In genomic region chr17:29037739-29038465, GRCh38 we compare ENCODE assay signal across 26 cellular contexts. TPM values are rescaled to one million over a fixed set of nuclear protein-coding genes. Genes with fewer than 3 reads are reported as not detected.
A peak's percentile ranks its signal among the peaks of the same experiment; 100 is the strongest.
DNase-seq lines count a peak whose midpoint lies in the region; ATAC-seq, FAIRE-seq and TF ChIP-seq lines count a peak whose summit lies in the region.
"Had no signal": no experiment of that assay in that cellular context is flagged by ENCODE, and none has a peak within 500 bp of the region (broad histone marks: within the 10 kb centered on the region; RNA-seq: fewer than 3 reads in every experiment).

No MANE protein-coding gene starts in this region.

- intact Hi-C loops in posterior cingulate gyrus (cut with DNase I), result no loop called here

- H4K91ac ChIP-seq in H9 (ENCODE audit: insufficient read length, low read depth, low read length), result no peak overlapping the region
- H4K91ac ChIP-seq in H1 (replicated peaks; ENCODE audit: insufficient read length, low read length), result peak overlapping the region; percentile 96

- no peak overlapping the region for H2BK20ac ChIP-seq in H9 (ENCODE audit: low read depth, low read length, poor library complexity, severe bottlenecking)
- H2BK20ac ChIP-seq in H1 (ENCODE audit: low read length), result peak overlapping the region; percentile 91

- TF ChIP-seq RAD21 in H1 (IDR thresholded peaks at IDR 0.05 in 1 of 2, conservative IDR thresholded peaks at IDR 0.05 in 1 of 2; ENCODE audit: low read depth in 2 of 2, low read length in 2 of 2), result no peak

- no CpG with 5 or more reads among the region's 22 CpGs for WGBS in H9 (ENCODE audit: extremely low coverage, insufficient read length, low lambda C conversion rate)
- WGBS in H1 (ENCODE audit: extremely low coverage in 1 of 2, insufficient coverage in 1 of 2, insufficient read length in 1 of 2, insufficient replicate concordance in 2 of 2, low coverage in 1 of 2, low lambda C conversion rate in 2 of 2, missing lambda C conversion rate in 1 of 2), 2 experiments, result 64% methylated on average over 22 of the region's 22 CpGs; no CpG with 5 or more reads in 1 of the 2 experiments

- no peak overlapping the region for H4K8ac ChIP-seq in H9 (replicated peaks; ENCODE audit: insufficient read length, low read depth, low read length)
- no peak overlapping the region for H4K8ac ChIP-seq in H1 (ENCODE audit: extremely low read depth, insufficient read depth, low read length)

- no peaks in the 10 kb centered on the region for H4K20me1 ChIP-seq in H9 (ENCODE audit: control insufficient read depth, insufficient read depth, insufficient read length)
- H4K20me1 ChIP-seq in H1 (replicated peaks in 1 of 2; ENCODE audit: control insufficient read depth in 1 of 2, insufficient read depth in 2 of 2, low read length in 2 of 2), result no peaks in the 10 kb centered on the region
- H4K20me1 ChIP-seq in neural progenitor cell (ENCODE audit: low read depth), result no peaks in the 10 kb centered on the region

- H3K4me1 Mint-ChIP-seq in H9, result peaks cover 34 to 37% of the 10 kb centered on the region in 2 experiments
- H3K4me1 Mint-ChIP-seq in neural progenitor cell, result peaks cover 34% of the 10 kb centered on the region
- H3K4me1 Mint-ChIP-seq in mesothelial cell of epicardium, result peaks cover 13% of the 10 kb centered on the region

- peaks cover 0 to 4% (median 0%) of the 10 kb centered on the region in 4 experiments; a peak in 1 of 8 replicates for H3K36me3 ChIP-seq in H1 (ENCODE audit: control insufficient read depth in 2 of 4, insufficient read depth in 4 of 4, low read length in 3 of 4)
- H3K36me3 ChIP-seq in neural progenitor cell, result no peaks in the 10 kb centered on the region
- H3K36me3 ChIP-seq: gastroesophageal sphincter, pancreas had no signal

- H3K4ac ChIP-seq in H9 (ENCODE audit: low read depth, low read length), result no peak overlapping the region
- H3K4ac ChIP-seq in H1 (replicated peaks; ENCODE audit: insufficient read length, low read depth, low read length), result peak overlapping the region; percentile 16

- no peaks in the 10 kb centered on the region for H3K9me3 ChIP-seq in H9 (ENCODE audit: control insufficient read depth, low read depth, low read length)
- peaks cover 5 to 6% of the 10 kb centered on the region in 2 experiments; a peak in 3 of 4 replicates for H3K9me3 ChIP-seq in H1 (ENCODE audit: insufficient read depth in 2 of 2, low read depth in 1 of 2, low read length in 1 of 2)
- H3K9me3 ChIP-seq in neural progenitor cell (ENCODE audit: low read depth), result peaks cover 10% of the 10 kb centered on the region
- H3K9me3 ChIP-seq: pancreas had no signal

- H3K79me1 ChIP-seq in H9 (ENCODE audit: insufficient read depth, low read depth, low read length, poor library complexity, severe bottlenecking), result no peaks in the 10 kb centered on the region
- no peaks in the 10 kb centered on the region for H3K79me1 ChIP-seq in H1 (ENCODE audit: low read depth, low read length)

- H2AFZ ChIP-seq in H9 (ENCODE audit: low read length) (no peak overlapping the region), H1 (ENCODE audit: low read length) (no peak overlapping the region), neural progenitor cell (replicated peaks) (no peak overlapping the region)

- peaks cover 79% of the 10 kb centered on the region for H3F3A ChIP-seq in neural progenitor cell (ENCODE audit: low read depth)

- FAIRE-seq in H1 (lab: Jason Lieb, UNC), result peak; percentile 57
- FAIRE-seq: pancreas had no signal

- DNase-seq in H9 (no peak), RPMI7951 (ENCODE audit: low read depth) (peak; percentile 25), H1 (ENCODE audit: low read depth in 1 of 2, low spot score in 2 of 2) (no peak), neural progenitor cell (ENCODE audit: low spot score) (no peak), posterior cingulate gyrus (no peak), mesothelial cell of epicardium (ENCODE audit: low spot score in 2 of 2, unreplicated experiment in 2 of 2) (no peak)
- DNase-seq: activated CD4-positive, alpha-beta T cell treated with anti-CD3 and anti-CD28 coated beads, Interleukin-2, amount 10 ng/mL, durations not matched to agents 7 days and 5 days; activated gamma-delta T cell; AML-193; Caco-2; effector CD4-positive, alpha-beta T cell; GOT3; IMR-90; left ventricle myocardium superior; MM.1S; NCI-H1436 treated with DMSO at 0.1 percent for 48 hours; NCI-H446; pancreas; RPMI8226; stimulated activated naive CD8-positive, alpha-beta T cell treated with anti-CD3 and anti-CD28 coated beads, Interleukin-15, amount 100 ng/mL, for 72 hours; T-cell had no signal

- H3K4me1 ChIP-seq in H9 (ENCODE audit: insufficient read depth, low read length), result peaks cover 13% of the 10 kb centered on the region
- H3K4me1 ChIP-seq in H1 (replicated peaks in 1 of 4; ENCODE audit: control insufficient read depth in 3 of 4, insufficient read depth in 4 of 4, low read length in 3 of 4), result peaks cover 17 to 36% (median 26%) of the 10 kb centered on the region in 4 experiments
- peaks cover 54% of the 10 kb centered on the region for H3K4me1 ChIP-seq in neural progenitor cell
- H3K4me1 ChIP-seq: Caco-2 had no signal

- H2BK12ac ChIP-seq in H9 (ENCODE audit: insufficient read length, low read depth, low read length), result no peak overlapping the region
- peak overlapping the region; percentile 93 for H2BK12ac ChIP-seq in H1 (ENCODE audit: low read depth, low read length)

- CTCF ChIA-PET in H1 (lab: Charles Lee; ENCODE audit: partially characterized antibody), result interaction anchor here (0.8 to 3.5 kb wide), 25 partner anchors 10 to 554 kb away, joined by 3 to 17 read pairs (median 4); no protein-coding TSS in a partner anchor

- POLR2A ChIA-PET in H1 (lab: Charles Lee; ENCODE audit: partially characterized antibody), result interaction anchor here (0.7 to 2.4 kb wide), 12 partner anchors 11 to 87 kb away, joined by 3 to 9 read pairs (median 3); partner anchors contain the start of gene PHF12

- TF ChIP-seq CTCF in H9 (conservative IDR thresholded peaks at IDR 0.05), result no peak
- TF ChIP-seq CTCF in H1 (IDR thresholded peaks at IDR 0.05; ENCODE audit: control extremely low read depth in 1 of 3, insufficient read depth in 1 of 3, low read depth in 1 of 3, low read length in 3 of 3), result no peak
- no peak for TF ChIP-seq CTCF in neural progenitor cell (IDR thresholded peaks at IDR 0.05)
- TF ChIP-seq CTCF in mesothelial cell of epicardium (IDR thresholded peaks at IDR 0.05; ENCODE audit: unreplicated experiment), result no peak

- no peak overlapping the region for H2BK5ac ChIP-seq in H9 (ENCODE audit: insufficient read length, low read length)
- peak overlapping the region; percentile 97 for H2BK5ac ChIP-seq in H1 (ENCODE audit: low read depth, low read length)

- H2AK5ac ChIP-seq in H9 (ENCODE audit: insufficient read length, low read length), result no peak overlapping the region
- peak overlapping the region; percentile 42 for H2AK5ac ChIP-seq in H1 (ENCODE audit: low read depth, low read length)

- no peaks in the 10 kb centered on the region for H3K79me2 ChIP-seq in H9 (ENCODE audit: insufficient read depth, low read length)
- no peaks in the 10 kb centered on the region for H3K79me2 ChIP-seq in H1 (ENCODE audit: control insufficient read depth in 1 of 2, insufficient read depth in 2 of 2, low read length in 2 of 2)
- no peaks in the 10 kb centered on the region for H3K79me2 ChIP-seq in neural progenitor cell (ENCODE audit: low read depth)

- peaks cover 13 to 20% (median 15%) of the 10 kb centered on the region in 3 experiments for H3K36me3 Mint-ChIP-seq in H9 (ENCODE audit: insufficient read depth in 1 of 3, low read depth in 3 of 3)
- peaks cover 8% of the 10 kb centered on the region for H3K36me3 Mint-ChIP-seq in neural progenitor cell
- peaks cover 2% of the 10 kb centered on the region for H3K36me3 Mint-ChIP-seq in mesothelial cell of epicardium

- H3K27me3 Mint-ChIP-seq in H9 (ENCODE audit: low read depth) (peaks cover 5% of the 10 kb centered on the region), neural progenitor cell (ENCODE audit: insufficient read depth, low read depth) (peaks cover 28% of the 10 kb centered on the region), mesothelial cell of epicardium (ENCODE audit: low read depth) (peaks cover 20% of the 10 kb centered on the region)

- no peak overlapping the region for H2BK120ac ChIP-seq in H9 (ENCODE audit: low read depth, low read length, poor library complexity, severe bottlenecking)
- peak overlapping the region; percentile 70 for H2BK120ac ChIP-seq in H1 (replicated peaks; ENCODE audit: low read depth, low read length)

- H3K27ac ChIP-seq in H9 (ENCODE audit: insufficient read length, low read depth, low read length) (no peak overlapping the region), H1 (ENCODE audit: low read depth, low read length) (peak overlapping the region; percentile 41; the same call in 1 of the 2 replicates), neural progenitor cell (no peak overlapping the region)
- H3K27ac ChIP-seq: gastroesophageal sphincter, pancreas had no signal

- H4K5ac ChIP-seq in H9 (ENCODE audit: insufficient read length, low read depth, low read length), result no peak overlapping the region
- H4K5ac ChIP-seq in H1 (ENCODE audit: insufficient read length, low read depth, low read length), result no peak overlapping the region

- no peak overlapping the region for H3T11ph ChIP-seq in H9 (ENCODE audit: low read length)

- no peak overlapping the region for H3K4me2 ChIP-seq in H9 (ENCODE audit: insufficient read depth, insufficient read length, low read length)
- H3K4me2 ChIP-seq in H1 (ENCODE audit: insufficient read depth in 1 of 2, low read depth in 2 of 2, low read length in 2 of 2), result peak overlapping the region; percentile 12 to 16; a peak in 3 of 4 replicates
- peak overlapping the region; percentile 67 for H3K4me2 ChIP-seq in neural progenitor cell

- H3K23ac ChIP-seq in H9 (ENCODE audit: insufficient read length, low read depth, low read length) (no peak overlapping the region), H1 (ENCODE audit: insufficient read length) (no peak overlapping the region)

- H3K4me3 Mint-ChIP-seq in H9 (no peak overlapping the region), neural progenitor cell (no peak overlapping the region), mesothelial cell of epicardium (no peak overlapping the region)
- H3K4me3 Mint-ChIP-seq: activated CD4-positive, alpha-beta T cell treated with anti-CD3 and anti-CD28 coated beads, Interleukin-2, amount 10 ng/mL, durations not matched to agents 7 days and 5 days; central memory CD8-positive, alpha-beta T cell; stimulated activated naive CD8-positive, alpha-beta T cell treated with anti-CD3 and anti-CD28 coated beads, Interleukin-15, amount 100 ng/mL, for 72 hours; T-cell had no signal

- H3K4me3 ChIP-seq in H1 (ENCODE audit: extremely low read depth in 1 of 4, insufficient read depth in 2 of 4, low read depth in 3 of 4, low read length in 4 of 4) (no peak overlapping the region), neural progenitor cell (no peak overlapping the region)
- H3K4me3 ChIP-seq: gastroesophageal sphincter, pancreas had no signal

- H3K9ac ChIP-seq in H9 (ENCODE audit: extremely low read depth, insufficient read length, low read length) (no peak overlapping the region), H1 (replicated peaks in 1 of 4; ENCODE audit: extremely low read depth in 1 of 4, low read depth in 3 of 4, low read length in 3 of 4) (no peak overlapping the region; a peak in 1 of 7 replicates), neural progenitor cell (no peak overlapping the region)

- no peak for TF ChIP-seq POLR2A in H1 (IDR thresholded peaks at IDR 0.05; ENCODE audit: control extremely low read depth in 1 of 2, low read depth in 2 of 2, low read length in 2 of 2)

- H2BK15ac ChIP-seq in H9 (ENCODE audit: low read depth, low read length), result no peak overlapping the region
- peak overlapping the region; percentile 55; the same call in 1 of the 2 replicates for H2BK15ac ChIP-seq in H1 (ENCODE audit: low read length)

- TF ChIP-seq EP300 in H1 (IDR thresholded peaks at IDR 0.05; ENCODE audit: borderline replicate concordance in 1 of 2, low read depth in 2 of 2, low read length in 2 of 2), result no peak

- H3K18ac ChIP-seq in H9 (ENCODE audit: insufficient read length, low read depth, low read length) (no peak overlapping the region), H1 (ENCODE audit: extremely low read depth, low read length) (peak overlapping the region; percentile 68)

- H3K27me3 ChIP-seq in H9 (ENCODE audit: insufficient read depth, low read length) (no peaks in the 10 kb centered on the region), H1 (replicated peaks in 1 of 4; ENCODE audit: control insufficient read depth in 3 of 4, extremely low read depth in 1 of 4, insufficient read depth in 3 of 4, low read length in 3 of 4) (no peaks in the 10 kb centered on the region), neural progenitor cell (no peaks in the 10 kb centered on the region)
- H3K27me3 ChIP-seq: pancreas had no signal

- H3K27ac Mint-ChIP-seq in H9 (no peak overlapping the region), neural progenitor cell (no peak overlapping the region), mesothelial cell of epicardium (no peak overlapping the region)
- H3K27ac Mint-ChIP-seq: activated CD4-positive, alpha-beta T cell treated with anti-CD3 and anti-CD28 coated beads, Interleukin-2, amount 10 ng/mL, durations not matched to agents 7 days and 5 days; stimulated activated naive CD8-positive, alpha-beta T cell treated with anti-CD3 and anti-CD28 coated beads, Interleukin-15, amount 100 ng/mL, for 72 hours; T-cell had no signal

- H3K23me2 ChIP-seq in H9 (ENCODE audit: insufficient read length, low read depth, low read length, poor library complexity, severe bottlenecking) (peaks cover 1% of the 10 kb centered on the region), H1 (ENCODE audit: low read depth, low read length) (no peaks in the 10 kb centered on the region)

- H3K56ac ChIP-seq in H9 (ENCODE audit: insufficient read length, low read depth, low read length), result no peak overlapping the region
- no peak overlapping the region for H3K56ac ChIP-seq in H1 (replicated peaks; ENCODE audit: insufficient read length, low read depth, low read length)

- H3K14ac ChIP-seq in H9 (ENCODE audit: insufficient read depth, low read length), result peak overlapping the region; percentile 0; the same call in 1 of the 2 replicates
- no peak overlapping the region for H3K14ac ChIP-seq in H1 (ENCODE audit: insufficient read length)

- H3K9me3 Mint-ChIP-seq in H9 (peaks cover 19 to 20% of the 10 kb centered on the region in 2 experiments), neural progenitor cell (peaks cover 25% of the 10 kb centered on the region), mesothelial cell of epicardium (peaks cover 18% of the 10 kb centered on the region)

- ATAC-seq in HG03175 (IDR thresholded peaks at IDR 0.05; ENCODE audit: unreplicated experiment) (no peak), HG03521 (IDR thresholded peaks at IDR 0.05; ENCODE audit: unreplicated experiment) (no peak)
- ATAC-seq: esophagus mucosa; gastroesophageal sphincter; left ventricle myocardium superior; stimulated activated naive CD8-positive, alpha-beta T cell treated with anti-CD3 and anti-CD28 coated beads, Interleukin-15, amount 100 ng/mL, for 72 hours; T-cell had no signal

RNA-seq across cellular contexts. Expression of gene PIPOX, which starts 5.0 kb away (rescaled TPM):
- total RNA-seq in H9 (2021) (26.8 and 30.1 TPM in 2 replicates), neural progenitor cell (ENCODE audit: low replicate concordance) (3.7 and 8.8 TPM in 2 replicates), mesothelial cell of epicardium (4.1 to 5.0 TPM (median 4.4 TPM) in 3 replicates)
- total RNA-seq in RPMI7951 (2014; rRNA removed; shearing (Covaris generic)), result 10.0 and 11.7 TPM in 2 replicates
- total RNA-seq in H1 (2021; fragmentation: NEBNext Ultra II Directional; extraction: Animal tissue kit (Norgen Biotek cat#: 25700)), result 55.5 and 57.2 TPM in 2 replicates
- polyA plus RNA-seq in H1 (2011; rRNA removed), result 75.0 and 99.6 TPM in 2 replicates
- polyA plus RNA-seq in H1 (2011; cell fraction: cytosol; rRNA removed), result 70.3 TPM
- polyA plus RNA-seq in H1 (2011; cell fraction: nucleus; rRNA removed), result 39.1 TPM
- 46.5 to 58.4 TPM (median 54.3 TPM) in 4 replicates for polyA plus RNA-seq in H1 (2012, experiment 1 of 2)
- 39.4 TPM for polyA plus RNA-seq in H1 (2012, experiment 2 of 2)
- polyA plus RNA-seq in H1 (2013, experiment 1 of 2), result 51.2 TPM
- polyA plus RNA-seq in H1 (2013, experiment 2 of 2), result 48.0 TPM
- polyA minus RNA-seq in H1 (2011; rRNA and poly(A)+ RNA removed), result 68.1 and 68.2 TPM in 2 replicates
- polyA minus RNA-seq in H1 (2011; cell fraction: cytosol; rRNA and poly(A)+ RNA removed), result 15.8 TPM
- 28.2 TPM for polyA minus RNA-seq in H1 (2011; cell fraction: nucleus; rRNA and poly(A)+ RNA removed)

RNA-seq across cellular contexts. Expression of gene SEZ6, which starts 32.1 kb away (rescaled TPM):
- 1.8 and 2.8 TPM in 2 replicates for total RNA-seq in H9 (2021)
- not detected in 2 replicates for total RNA-seq in RPMI7951 (2014; rRNA removed; shearing (Covaris generic))
- total RNA-seq in H1 (2021; fragmentation: NEBNext Ultra II Directional; extraction: Animal tissue kit (Norgen Biotek cat#: 25700)), result 6.9 and 7.8 TPM in 2 replicates
- 8.5 and 16.1 TPM in 2 replicates for polyA plus RNA-seq in H1 (2011; rRNA removed)
- polyA plus RNA-seq in H1 (2011; cell fraction: cytosol; rRNA removed), result 4.8 TPM
- polyA plus RNA-seq in H1 (2011; cell fraction: nucleus; rRNA removed), result 18.6 TPM
- 10.7 to 21.5 TPM (median 18.7 TPM) in 4 replicates for polyA plus RNA-seq in H1 (2012, experiment 1 of 2)
- polyA plus RNA-seq in H1 (2012, experiment 2 of 2), result 19.3 TPM
- polyA plus RNA-seq in H1 (2013, experiment 1 of 2), result 11.1 TPM
- polyA plus RNA-seq in H1 (2013, experiment 2 of 2), result 10.2 TPM
- 5.6 and 13.9 TPM in 2 replicates for polyA minus RNA-seq in H1 (2011; rRNA and poly(A)+ RNA removed)
- polyA minus RNA-seq in H1 (2011; cell fraction: cytosol; rRNA and poly(A)+ RNA removed), result 5.6 TPM
- polyA minus RNA-seq in H1 (2011; cell fraction: nucleus; rRNA and poly(A)+ RNA removed), result 7.6 TPM
- 1.5 and 4.9 TPM in 2 replicates for total RNA-seq in neural progenitor cell (ENCODE audit: low replicate concordance)
- total RNA-seq in mesothelial cell of epicardium, result not detected in 3 replicates
- total RNA-seq: activated CD4-positive, alpha-beta T cell treated with anti-CD3 and anti-CD28 coated beads, Interleukin-2, amount 10 ng/mL, durations not matched to agents 7 days and 5 days; Caco-2; esophagus mucosa; IMR-90; left ventricle myocardium superior had no signal
- polyA plus RNA-seq: IMR-90 had no signal
